ENCODE assay signal across 16 cellular contexts in genomic region chr3:50665603-50666115, GRCh38. TPM values are rescaled to one million over a fixed set of nuclear protein-coding genes. Genes with fewer than 3 reads are reported as not detected.
DNase-seq lines count a peak whose midpoint lies in the region; ATAC-seq and TF ChIP-seq lines count a peak whose summit lies in the region.
"Had no signal": no experiment of that assay in that cellular context is flagged by ENCODE, and none has a peak within 500 bp of the region (broad histone marks: within the 10 kb centered on the region; RNA-seq: fewer than 3 reads in every experiment).

No MANE protein-coding gene starts in this region.

- intact Hi-C loops in activated CD4-positive, alpha-beta T cell treated with anti-CD3 and anti-CD28 coated beads, Interleukin-2, amount 10 ng/mL, durations not matched to agents 24 days and 14 days (cut with micrococcal nuclease): no loop called here
- intact Hi-C loops in OCI-LY7 (cut with micrococcal nuclease; ENCODE audit: unreplicated experiment): no loop called here

- peaks cover 17% of the 10 kb centered on the region for H3K4me1 Mint-ChIP-seq in activated CD4-positive, alpha-beta T cell treated with anti-CD3 and anti-CD28 coated beads, Interleukin-2, amount 10 ng/mL, durations not matched to agents 24 days and 14 days
- H3K4me1 Mint-ChIP-seq in activated T-helper 17 cell treated with anti-CD3 and anti-CD28 coated beads, Interleukin-2, amount 50 U/mL, for 72 hours: peaks cover 11% of the 10 kb centered on the region
- H3K4me1 Mint-ChIP-seq in neural progenitor cell: peaks cover 11% of the 10 kb centered on the region

- H3K4me1 ChIP-seq in neural progenitor cell (peaks cover 4% of the 10 kb centered on the region), OCI-LY7 (ENCODE audit: insufficient read depth, low read length, poor library complexity, severe bottlenecking) (no peaks in the 10 kb centered on the region)
- H3K4me1 ChIP-seq: left ventricle myocardium inferior had no signal

- no peak for TF ChIP-seq CTCF in neural progenitor cell (IDR thresholded peaks at IDR 0.05)
- TF ChIP-seq CTCF in omental fat pad (IDR thresholded peaks at IDR 0.05): no peak
- no peak for TF ChIP-seq CTCF in OCI-LY7 (conservative IDR thresholded peaks at IDR 0.05; ENCODE audit: low read length)

- peak; percentile 25 for ATAC-seq in activated T-helper 17 cell treated with anti-CD3 and anti-CD28 coated beads, Interleukin-2, amount 50 U/mL, for 72 hours (replicated peaks)
- no peak for ATAC-seq in omental fat pad (ENCODE audit: low FRiP score)
- ATAC-seq: CD8-positive, alpha-beta T cell had no signal

- H3K27me3 Mint-ChIP-seq in activated CD4-positive, alpha-beta T cell treated with anti-CD3 and anti-CD28 coated beads, Interleukin-2, amount 10 ng/mL, durations not matched to agents 24 days and 14 days: peaks cover 11% of the 10 kb centered on the region
- no peaks in the 10 kb centered on the region for H3K27me3 Mint-ChIP-seq in activated T-helper 17 cell treated with anti-CD3 and anti-CD28 coated beads, Interleukin-2, amount 50 U/mL, for 72 hours
- H3K27me3 Mint-ChIP-seq in neural progenitor cell (ENCODE audit: insufficient read depth, low read depth): peaks cover 8% of the 10 kb centered on the region
- H3K27me3 Mint-ChIP-seq: activated naive CD4-positive, alpha-beta T cell treated with anti-CD3 and anti-CD28 coated beads, Interleukin-2, amount 50 U/mL, for 24 hours had no signal

- H3K27me3 ChIP-seq in neural progenitor cell: no peaks in the 10 kb centered on the region

- H4K20me1 ChIP-seq in neural progenitor cell (ENCODE audit: low read depth): no peaks in the 10 kb centered on the region
- H4K20me1 ChIP-seq in OCI-LY7 (ENCODE audit: insufficient read depth, low read length): no peaks in the 10 kb centered on the region

- H3K36me3 Mint-ChIP-seq in activated CD4-positive, alpha-beta T cell treated with anti-CD3 and anti-CD28 coated beads, Interleukin-2, amount 10 ng/mL, durations not matched to agents 24 days and 14 days (ENCODE audit: low read depth): no peaks in the 10 kb centered on the region
- no peaks in the 10 kb centered on the region for H3K36me3 Mint-ChIP-seq in activated T-helper 17 cell treated with anti-CD3 and anti-CD28 coated beads, Interleukin-2, amount 50 U/mL, for 72 hours (ENCODE audit: low read depth)
- H3K36me3 Mint-ChIP-seq in neural progenitor cell: no peaks in the 10 kb centered on the region
- H3K36me3 Mint-ChIP-seq: activated naive CD4-positive, alpha-beta T cell treated with anti-CD3 and anti-CD28 coated beads, Interleukin-2, amount 50 U/mL, for 24 hours; brain; CD8-positive, alpha-beta T cell had no signal

- no peaks in the 10 kb centered on the region for H3K9me2 ChIP-seq in OCI-LY7 (ENCODE audit: insufficient read depth, low read length)

- H3K9me3 ChIP-seq in neural progenitor cell (ENCODE audit: low read depth): no peaks in the 10 kb centered on the region
- H3K9me3 ChIP-seq in OCI-LY7 (ENCODE audit: low read length): no peaks in the 10 kb centered on the region
- H3K9me3 ChIP-seq: left ventricle myocardium inferior had no signal

- H2AFZ ChIP-seq in neural progenitor cell (replicated peaks): no peak overlapping the region
- no peak overlapping the region for H2AFZ ChIP-seq in OCI-LY7 (ENCODE audit: low read length)

- H3K4me2 ChIP-seq in neural progenitor cell (no peak overlapping the region), OCI-LY7 (ENCODE audit: low read length) (no peak overlapping the region)

- H3K36me3 ChIP-seq in neural progenitor cell: no peaks in the 10 kb centered on the region
- no peaks in the 10 kb centered on the region for H3K36me3 ChIP-seq in OCI-LY7 (ENCODE audit: insufficient read depth, low read length)
- H3K36me3 ChIP-seq: left ventricle myocardium inferior had no signal

- no TSS peak for BruUV-seq in OCI-LY7 (replicated peaks; lab: Mats Ljungman, UMichigan)

- H3K27ac Mint-ChIP-seq in activated CD4-positive, alpha-beta T cell treated with anti-CD3 and anti-CD28 coated beads, Interleukin-2, amount 10 ng/mL, durations not matched to agents 24 days and 14 days: peak overlapping the region; percentile 31
- peak overlapping the region; percentile 88 for H3K27ac Mint-ChIP-seq in activated T-helper 17 cell treated with anti-CD3 and anti-CD28 coated beads, Interleukin-2, amount 50 U/mL, for 72 hours
- peak overlapping the region; percentile 13 for H3K27ac Mint-ChIP-seq in neural progenitor cell
- H3K27ac Mint-ChIP-seq: activated naive CD4-positive, alpha-beta T cell treated with anti-CD3 and anti-CD28 coated beads, Interleukin-2, amount 50 U/mL, for 24 hours; CD8-positive, alpha-beta T cell had no signal

- H3K79me2 ChIP-seq in neural progenitor cell (ENCODE audit: low read depth) (no peaks in the 10 kb centered on the region), OCI-LY7 (ENCODE audit: insufficient read depth, low read depth, low read length) (no peaks in the 10 kb centered on the region)

- no peak for DNase-seq in activated CD4-positive, alpha-beta T cell treated with anti-CD3 and anti-CD28 coated beads, Interleukin-2, amount 10 ng/mL, durations not matched to agents 24 days and 14 days
- DNase-seq in activated CD4-positive, alpha-beta T cell treated with anti-CD3 and anti-CD28 coated beads, Interleukin-2, amount 50 U/mL, for 48 hours: no peak
- peak; percentile 64 for DNase-seq in MV-4-11 (lab: John Stamatoyannopoulos, UW)
- DNase-seq in neural progenitor cell (ENCODE audit: low spot score): no peak
- no peak for DNase-seq in DMS114 treated with DMSO at 0.1 percent for 48 hours (lab: John Stamatoyannopoulos, UW; ENCODE audit: unreplicated experiment)
- no peak for DNase-seq in omental fat pad (ENCODE audit: low spot score)
- no peak for DNase-seq in OCI-LY7 (ENCODE audit: low spot score)
- DNase-seq: DND-41, left ventricle myocardium inferior, NCI-H187 treated with DMSO at 0.1 percent for 48 hours, NCI-H446 treated with DMSO at 0.1 percent for 48 hours, occipital lobe had no signal

- no peaks in the 10 kb centered on the region for H3F3A ChIP-seq in neural progenitor cell (ENCODE audit: low read depth)

- H3K27ac ChIP-seq in neural progenitor cell (no peak overlapping the region), OCI-LY7 (ENCODE audit: low read depth, low read length, poor library complexity, severe bottlenecking) (no peak overlapping the region)
- H3K27ac ChIP-seq: left ventricle myocardium inferior had no signal

- H3K4me3 Mint-ChIP-seq in activated CD4-positive, alpha-beta T cell treated with anti-CD3 and anti-CD28 coated beads, Interleukin-2, amount 10 ng/mL, durations not matched to agents 24 days and 14 days: peak overlapping the region; percentile 15
- peak overlapping the region; percentile 58 for H3K4me3 Mint-ChIP-seq in activated T-helper 17 cell treated with anti-CD3 and anti-CD28 coated beads, Interleukin-2, amount 50 U/mL, for 72 hours
- no peak overlapping the region for H3K4me3 Mint-ChIP-seq in neural progenitor cell
- H3K4me3 Mint-ChIP-seq: activated naive CD4-positive, alpha-beta T cell treated with anti-CD3 and anti-CD28 coated beads, Interleukin-2, amount 50 U/mL, for 24 hours; brain; CD8-positive, alpha-beta T cell had no signal

- no peak overlapping the region for H3K9ac ChIP-seq in neural progenitor cell

- CTCF ChIA-PET in OCI-LY7 (lab: Charles Lee; ENCODE audit: unreplicated experiment): no interaction called here

- H3K4me3 ChIP-seq in neural progenitor cell (no peak overlapping the region), OCI-LY7 (ENCODE audit: low read depth, low read length, poor library complexity, severe bottlenecking) (no peak overlapping the region)
- H3K4me3 ChIP-seq: left ventricle myocardium inferior had no signal

- POLR2A ChIA-PET in OCI-LY7 (lab: Charles Lee): no interaction called here

- no peaks in the 10 kb centered on the region for H3K9me3 Mint-ChIP-seq in activated CD4-positive, alpha-beta T cell treated with anti-CD3 and anti-CD28 coated beads, Interleukin-2, amount 10 ng/mL, durations not matched to agents 24 days and 14 days
- no peaks in the 10 kb centered on the region for H3K9me3 Mint-ChIP-seq in activated T-helper 17 cell treated with anti-CD3 and anti-CD28 coated beads, Interleukin-2, amount 50 U/mL, for 72 hours
- no peaks in the 10 kb centered on the region for H3K9me3 Mint-ChIP-seq in neural progenitor cell
- H3K9me3 Mint-ChIP-seq: activated naive CD4-positive, alpha-beta T cell treated with anti-CD3 and anti-CD28 coated beads, Interleukin-2, amount 50 U/mL, for 24 hours; brain; CD8-positive, alpha-beta T cell had no signal

RNA-seq across cellular contexts. Expression of gene DOCK3, which starts 9.1 kb away (rescaled TPM):
- total RNA-seq in activated CD4-positive, alpha-beta T cell treated with anti-CD3 and anti-CD28 coated beads, Interleukin-2, amount 10 ng/mL, durations not matched to agents 24 days and 14 days: 1.7 and 1.8 TPM in 2 replicates
- 1 to 10 TPM; 3.8 to 7.8 TPM for total RNA-seq in activated T-helper 17 cell treated with anti-CD3 and anti-CD28 coated beads, Interleukin-2, amount 50 U/mL, for 72 hours
- total RNA-seq in neural progenitor cell (ENCODE audit: low replicate concordance) (10.7 and 11.1 TPM in 2 replicates), omental fat pad (1 to 10 TPM in 3 of 4 donors, under 1 TPM in 1; 0.16 to 2.5 (median 1.4) TPM), OCI-LY7 (2022) (not detected in 2 replicates)
- not detected in 2 replicates for total RNA-seq in OCI-LY7 (2014; rRNA removed; shearing (Covaris generic))

RNA-seq across cellular contexts. Expression of gene MAPKAPK3, which starts 48.7 kb away (rescaled TPM):
- 199 and 207 TPM in 2 replicates for total RNA-seq in activated CD4-positive, alpha-beta T cell treated with anti-CD3 and anti-CD28 coated beads, Interleukin-2, amount 10 ng/mL, durations not matched to agents 24 days and 14 days
- total RNA-seq in activated T-helper 17 cell treated with anti-CD3 and anti-CD28 coated beads, Interleukin-2, amount 50 U/mL, for 72 hours: 100 to 1,000 TPM in 1 of 2 donors, 10 to 100 TPM in 1; 99.8 to 131 TPM
- total RNA-seq in neural progenitor cell (ENCODE audit: low replicate concordance): 47.7 and 77.5 TPM in 2 replicates
- total RNA-seq in omental fat pad: 10 to 100 TPM; 25.4 to 54.6 (median 41.0) TPM
- total RNA-seq in OCI-LY7 (2014; rRNA removed; shearing (Covaris generic)): 17.5 and 24.1 TPM in 2 replicates
- total RNA-seq in OCI-LY7 (2022): 20.3 and 25.2 TPM in 2 replicates

RNA-seq across cellular contexts. Expression of gene CISH, which starts 54.1 kb away (rescaled TPM):
- total RNA-seq in activated CD4-positive, alpha-beta T cell treated with anti-CD3 and anti-CD28 coated beads, Interleukin-2, amount 10 ng/mL, durations not matched to agents 24 days and 14 days: 359 and 361 TPM in 2 replicates
- total RNA-seq in activated T-helper 17 cell treated with anti-CD3 and anti-CD28 coated beads, Interleukin-2, amount 50 U/mL, for 72 hours: 100 to 1,000 TPM; 204 to 327 TPM
- total RNA-seq in neural progenitor cell (ENCODE audit: low replicate concordance) (0.32 and 0.90 TPM in 2 replicates), omental fat pad (10 to 100 TPM; 10.4 to 27.9 (median 17.9) TPM), OCI-LY7 (2022) (not detected in 2 replicates)
- 0.05 TPM in 1 of 2 replicates, not detected in the other for total RNA-seq in OCI-LY7 (2014; rRNA removed; shearing (Covaris generic))

Comparison
In these comparisons a context has a peak if more than half of its experiments do, and no peak if none do; other contexts are left out.
1. H3K27ac Mint-ChIP-seq: peak in every context shown above with its lines; median percentile 88 in activated T-helper 17 cell treated with anti-CD3 and anti-CD28 coated beads, Interleukin-2, amount 50 U/mL, for 72 hours; 31 in activated CD4-positive, alpha-beta T cell treated with anti-CD3 and anti-CD28 coated beads, Interleukin-2, amount 10 ng/mL, durations not matched to agents 24 days and 14 days; 13 in neural progenitor cell.